In the genomic region with DNA sequence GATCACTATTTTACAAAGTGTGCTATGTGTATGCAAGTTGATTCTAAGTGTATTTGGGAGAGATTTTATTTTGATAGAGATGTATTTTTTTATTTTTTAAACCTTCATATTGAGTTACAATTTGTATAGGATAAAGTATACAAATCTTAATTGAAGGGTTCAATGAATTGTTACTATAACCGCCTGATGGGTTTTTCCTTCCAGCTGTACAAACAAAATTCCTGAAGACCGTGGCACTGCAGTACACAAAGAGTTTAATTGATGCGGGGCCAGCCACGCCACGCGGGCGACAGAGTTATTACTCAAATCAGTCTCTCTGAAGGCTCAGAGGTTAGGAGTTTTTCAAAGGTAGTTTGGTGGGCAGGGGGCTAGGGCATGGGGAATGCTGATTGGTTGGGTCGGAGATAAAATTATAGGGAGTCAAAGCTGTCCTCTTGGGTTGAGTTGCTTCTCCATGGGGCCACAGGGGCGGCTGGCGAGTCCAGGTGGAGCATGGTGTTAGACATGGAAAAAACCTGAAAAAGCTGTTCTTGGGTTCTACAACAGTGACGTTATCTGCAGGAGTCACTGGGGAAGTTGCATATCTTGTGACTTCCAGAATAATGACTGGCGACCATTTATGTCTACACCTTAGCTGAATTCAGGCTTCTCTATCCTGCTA, we compare ENCODE assay signal across 28 cellular contexts. TPM values are rescaled to one million over a fixed set of nuclear protein-coding genes. Genes with fewer than 3 reads are reported as not detected.
DNase-seq lines count a peak whose midpoint lies in the region; ATAC-seq, FAIRE-seq and TF ChIP-seq lines count a peak whose summit lies in the region.
"Had no signal": no experiment of that assay in that cellular context is flagged by ENCODE, and none has a peak within 500 bp of the region (broad histone marks: within the 10 kb centered on the region; RNA-seq: fewer than 3 reads in every experiment).

No MANE protein-coding gene starts in this region.

- H3K4me2 ChIP-seq in trophoblast cell (ENCODE audit: low read length): no peak overlapping the region
- H3K4me2 ChIP-seq: A549; BLaER1 treated with 17β-estradiol and CSF1 and Interleukin-3, amounts not matched to agents 10 nM and 100 nM; PC-9 had no signal

- H4K8ac ChIP-seq in trophoblast cell (ENCODE audit: low read depth, low read length): no peak overlapping the region

- H3K23ac ChIP-seq in trophoblast cell (ENCODE audit: low read length): no peak overlapping the region

- no peak overlapping the region for H4K12ac ChIP-seq in trophoblast cell (ENCODE audit: low read depth, low read length)

- in situ Hi-C loops in SK-MEL-5 (cut with HindIII; ENCODE audit: low pct_unique_long_range_greater_than_20kb, low sequenced_read_pairs) (no loop called here), gastrocnemius medialis (cut with MboI; ENCODE audit: low sequenced_read_pairs in 4 of 4) (no loop called here)

- intact Hi-C loops in kidney (cut with DNase I): no loop called here
- intact Hi-C loops in gastrocnemius medialis (cut with DNase I; ENCODE audit: low total_unique reads): no loop called here

- H3K27me3 ChIP-seq in trophoblast cell (ENCODE audit: insufficient read depth, low read length) (no peaks in the 10 kb centered on the region), gastrocnemius medialis (no peaks in the 10 kb centered on the region)

- no peak for ATAC-seq in gastrocnemius medialis
- ATAC-seq: A549; activated CD8-positive, alpha-beta T cell treated with anti-CD3 and anti-CD28 coated beads, Interleukin-2, amount 10 ng/mL, durations not matched to agents 7 days and 5 days; activated T-cell treated with anti-CD3 and anti-CD28 coated beads, Interleukin-2, amount 50 U/mL, for 72 hours had no signal

- WGBS in trophoblast cell (ENCODE audit: extremely low coverage, insufficient coverage, insufficient read length): no CpG with 5 or more reads among the region's 12 CpGs

- peaks cover 6% of the 10 kb centered on the region for H3K79me2 ChIP-seq in trophoblast cell (ENCODE audit: control insufficient read depth, insufficient read depth, low read length, poor library complexity)

- H2BK120ac ChIP-seq in trophoblast cell (ENCODE audit: insufficient read depth, low read length, poor library complexity): peak overlapping the region; percentile 47

- peak overlapping the region; percentile 54 for H2BK5ac ChIP-seq in trophoblast cell (ENCODE audit: low read depth, low read length, poor library complexity)

- H4K91ac ChIP-seq in trophoblast cell (ENCODE audit: low read depth, low read length): peak overlapping the region; percentile 48

- H3K14ac ChIP-seq in trophoblast cell (ENCODE audit: low read length): no peak overlapping the region

- H3K27ac ChIP-seq in trophoblast cell (ENCODE audit: low read depth, low read length): no peak overlapping the region
- H3K27ac ChIP-seq in kidney (ENCODE audit: low read depth in 2 of 2, low read length in 2 of 2): no peak overlapping the region
- no peak overlapping the region for H3K27ac ChIP-seq in gastrocnemius medialis
- H3K27ac ChIP-seq: A549; BLaER1 treated with 17β-estradiol and CSF1 and Interleukin-3, amounts not matched to agents 10 nM and 100 nM; PC-9; SK-N-MC had no signal

- H3K36me3 ChIP-seq in trophoblast cell (ENCODE audit: control insufficient read depth in 1 of 2, insufficient read depth in 2 of 2, low read length in 2 of 2) (no peaks in the 10 kb centered on the region), kidney (ENCODE audit: control insufficient read depth in 1 of 2, insufficient read depth in 2 of 2, low read length in 2 of 2) (no peaks in the 10 kb centered on the region), gastrocnemius medialis (no peaks in the 10 kb centered on the region)
- H3K36me3 ChIP-seq: BLaER1 treated with 17β-estradiol and CSF1 and Interleukin-3, amounts not matched to agents 10 nM and 100 nM had no signal

- no peak overlapping the region for H3K4me3 ChIP-seq in trophoblast cell (ENCODE audit: low read depth, low read length)
- no peak overlapping the region for H3K4me3 ChIP-seq in kidney (ENCODE audit: low read length in 2 of 2)
- H3K4me3 ChIP-seq in gastrocnemius medialis: no peak overlapping the region
- H3K4me3 ChIP-seq: A549; BLaER1 treated with 17β-estradiol and CSF1 and Interleukin-3, amounts not matched to agents 10 nM and 100 nM; PC-9; SK-N-MC had no signal

- peak; percentile 73 for DNase-seq in NCI-H510A treated with DMSO at 0.1 percent for 48 hours (lab: John Stamatoyannopoulos, UW)
- no peak for DNase-seq in NCI-H510A (lab: John Stamatoyannopoulos, UW)
- DNase-seq in NCI-H146 treated with DMSO at 0.1 percent for 48 hours (lab: John Stamatoyannopoulos, UW; ENCODE audit: unreplicated experiment): peak; percentile 73
- DNase-seq in SK-MEL-5 (ENCODE audit: low read depth, low spot score): peak; percentile 22
- peak; percentile 7 to 72 for DNase-seq in trophoblast cell
- DNase-seq in NCI-H82 treated with DMSO at 0.1 percent for 48 hours (lab: John Stamatoyannopoulos, UW; ENCODE audit: unreplicated experiment): no peak
- DNase-seq in kidney: no peak
- DNase-seq in gastrocnemius medialis: no peak
- DNase-seq: activated CD4-positive, CD25-positive, alpha-beta regulatory T cell; activated CD8-positive, alpha-beta T cell treated with anti-CD3 and anti-CD28 coated beads, Interleukin-2, amount 10 ng/mL, durations not matched to agents 7 days and 5 days; activated T-cell treated with anti-CD3 and anti-CD28 coated beads, Interleukin-2, amount 50 U/mL, for 72 hours; cortex of kidney; DMS 273 treated with DMSO at 0.1 percent for 48 hours; hypothalamus; NCI-H446 treated with DMSO at 0.1 percent for 48 hours; PC-9; small intestine; stimulated activated CD4-positive, alpha-beta T cell treated with anti-CD3 and anti-CD28 coated beads, Interleukin-4, amount 100 ng/mL, for 1 hour had no signal

- H2AK5ac ChIP-seq in trophoblast cell (ENCODE audit: low read length): no peak overlapping the region

- H3K9ac ChIP-seq in trophoblast cell (ENCODE audit: low read length) (no peak overlapping the region), kidney (ENCODE audit: low read length in 2 of 2) (no peak overlapping the region)
- H3K9ac ChIP-seq: BLaER1 treated with 17β-estradiol and CSF1 and Interleukin-3, amounts not matched to agents 10 nM and 100 nM had no signal

- H3K4me1 ChIP-seq in trophoblast cell (ENCODE audit: control insufficient read depth in 1 of 2, insufficient read depth in 2 of 2, low read length in 2 of 2) (peaks cover 15 to 18% of the 10 kb centered on the region in 2 experiments), kidney (ENCODE audit: control insufficient read depth in 1 of 2, insufficient read depth in 1 of 2, low read depth in 1 of 2, low read length in 2 of 2) (peaks cover 8% of the 10 kb centered on the region in 2 donors), gastrocnemius medialis (peaks cover 29 to 34% of the 10 kb centered on the region in 2 donors)

- peaks cover 25% of the 10 kb centered on the region for H3K79me1 ChIP-seq in trophoblast cell (ENCODE audit: low read length)

- FAIRE-seq in kidney (lab: Jason Lieb, UNC): no peak
- FAIRE-seq: A549, GM12892, H1, small intestine, urothelium cell line had no signal

- TF ChIP-seq POLR2A in gastrocnemius medialis (IDR thresholded peaks at IDR 0.05): no peak

- H2BK12ac ChIP-seq in trophoblast cell (ENCODE audit: low read length): peak overlapping the region; percentile 86

- no peaks in the 10 kb centered on the region for H3K9me3 ChIP-seq in trophoblast cell (ENCODE audit: insufficient read depth, low read depth, low read length)
- H3K9me3 ChIP-seq in kidney (ENCODE audit: control insufficient read depth in 1 of 2, low read length in 2 of 2): no peaks in the 10 kb centered on the region
- no peaks in the 10 kb centered on the region for H3K9me3 ChIP-seq in gastrocnemius medialis
- H3K9me3 ChIP-seq: A549; BLaER1 treated with 17β-estradiol and CSF1 and Interleukin-3, amounts not matched to agents 10 nM and 100 nM had no signal

- TF ChIP-seq CTCF in kidney (IDR thresholded peaks at IDR 0.05; ENCODE audit: borderline replicate concordance, extremely low read depth, insufficient read depth): no peak
- no peak for TF ChIP-seq CTCF in gastrocnemius medialis (IDR thresholded peaks at IDR 0.05 in 4 of 5, conservative IDR thresholded peaks at IDR 0.05 in 1 of 5)

- peak overlapping the region; percentile 27 for H3K4ac ChIP-seq in trophoblast cell (ENCODE audit: low read depth, low read length)

- no peak overlapping the region for H3K18ac ChIP-seq in trophoblast cell (ENCODE audit: low read length)

- H2AFZ ChIP-seq in trophoblast cell (ENCODE audit: insufficient read depth, low read length, poor library complexity): no peak overlapping the region
- H2AFZ ChIP-seq: PC-9 had no signal

RNA-seq across cellular contexts. Expression of gene TMEM9, which starts 12.8 kb away (rescaled TPM):
- total RNA-seq in SK-MEL-5 (2014; rRNA removed; shearing (Covaris generic)): 126 and 132 TPM in 2 replicates
- 135 and 150 TPM in 2 replicates for polyA plus RNA-seq in SK-MEL-5 (2015; cell fraction: cytosol; rRNA removed)
- 63.9 and 75.5 TPM in 2 replicates for polyA plus RNA-seq in SK-MEL-5 (2015; cell fraction: nucleus; rRNA removed)
- 56.8 and 61.8 TPM in 2 replicates for polyA plus RNA-seq in trophoblast cell (2013)
- total RNA-seq in kidney (81.9 TPM), gastrocnemius medialis (10 to 100 TPM; 11.9 to 38.8 (median 13.0) TPM)
- polyA plus RNA-seq in kidney (ENCODE audit: insufficient read depth, low read depth, low replicate concordance): 166 TPM

RNA-seq across cellular contexts. Expression of gene IGFN1, which starts 23.5 kb away (rescaled TPM):
- 0.19 and 0.50 TPM in 2 replicates for total RNA-seq in SK-MEL-5 (2014; rRNA removed; shearing (Covaris generic))
- polyA plus RNA-seq in SK-MEL-5 (2015; cell fraction: cytosol; rRNA removed): 0.06 and 0.09 TPM in 2 replicates
- 1.4 and 1.8 TPM in 2 replicates for polyA plus RNA-seq in SK-MEL-5 (2015; cell fraction: nucleus; rRNA removed)
- polyA plus RNA-seq in trophoblast cell (2013): 0.04 and 0.10 TPM in 2 replicates
- total RNA-seq in kidney (2.8 TPM), gastrocnemius medialis (100 to 1,000 TPM in 1 of 4 donors, 10 to 100 TPM in 3; 11.2 to 113 (median 27.7) TPM)
- not detected for polyA plus RNA-seq in kidney (ENCODE audit: insufficient read depth, low read depth, low replicate concordance)
- total RNA-seq: activated CD8-positive, alpha-beta T cell treated with anti-CD3 and anti-CD28 coated beads, Interleukin-2, amount 10 ng/mL, durations not matched to agents 7 days and 5 days; H1; pulmonary artery endothelial cell had no signal
- polyA plus RNA-seq: H1, neural cell had no signal

RNA-seq across cellular contexts. Expression of gene ASCL5, which starts 40.1 kb away (rescaled TPM):
- total RNA-seq in SK-MEL-5 (2014; rRNA removed; shearing (Covaris generic)): not detected in 2 replicates
- not detected in 2 replicates for polyA plus RNA-seq in SK-MEL-5 (2015; cell fraction: cytosol; rRNA removed)
- not detected in 2 replicates for polyA plus RNA-seq in SK-MEL-5 (2015; cell fraction: nucleus; rRNA removed)
- polyA plus RNA-seq in trophoblast cell (2013): 0.04 and 0.05 TPM in 2 replicates
- not detected for total RNA-seq in kidney
- polyA plus RNA-seq in kidney (ENCODE audit: insufficient read depth, low read depth, low replicate concordance): not detected
- not detected for total RNA-seq in gastrocnemius medialis
- total RNA-seq: activated CD8-positive, alpha-beta T cell treated with anti-CD3 and anti-CD28 coated beads, Interleukin-2, amount 10 ng/mL, durations not matched to agents 7 days and 5 days; HT-29; kidney epithelial cell; pulmonary artery endothelial cell had no signal
- polyA plus RNA-seq: neural cell had no signal

RNA-seq across cellular contexts. Expression of gene CACNA1S, which starts 54.9 kb away (rescaled TPM):
- 0.05 TPM in 1 of 2 replicates, not detected in the other for total RNA-seq in SK-MEL-5 (2014; rRNA removed; shearing (Covaris generic))
- polyA plus RNA-seq in SK-MEL-5 (2015; cell fraction: cytosol; rRNA removed): not detected in 2 replicates
- polyA plus RNA-seq in SK-MEL-5 (2015; cell fraction: nucleus; rRNA removed): 0.04 TPM in 1 of 2 replicates, not detected in the other
- 0.03 and 0.04 TPM in 2 replicates for polyA plus RNA-seq in trophoblast cell (2013)
- total RNA-seq in kidney (not detected), gastrocnemius medialis (10 to 100 TPM; 74.3 to 93.5 (median 81.2) TPM)
- 0.41 TPM for polyA plus RNA-seq in kidney (ENCODE audit: insufficient read depth, low read depth, low replicate concordance)
- total RNA-seq: activated CD8-positive, alpha-beta T cell treated with anti-CD3 and anti-CD28 coated beads, Interleukin-2, amount 10 ng/mL, durations not matched to agents 7 days and 5 days; activated T-cell treated with anti-CD3 and anti-CD28 coated beads, Interleukin-2, amount 50 U/mL, for 72 hours; H1; HT-29; kidney epithelial cell; PC-9; pulmonary artery endothelial cell had no signal

Comparison
In these comparisons a context has a peak if more than half of its experiments do, and no peak if none do; other contexts are left out.
1. DNase-seq: peak in NCI-H510A treated with DMSO at 0.1 percent for 48 hours (single experiment), NCI-H146 treated with DMSO at 0.1 percent for 48 hours (single experiment), SK-MEL-5 (single experiment) and trophoblast cell (2 of 2); none in NCI-H510A (single experiment), NCI-H82 treated with DMSO at 0.1 percent for 48 hours (single experiment), kidney (single experiment) and gastrocnemius medialis (0 of 2).